In the genomic region with DNA sequence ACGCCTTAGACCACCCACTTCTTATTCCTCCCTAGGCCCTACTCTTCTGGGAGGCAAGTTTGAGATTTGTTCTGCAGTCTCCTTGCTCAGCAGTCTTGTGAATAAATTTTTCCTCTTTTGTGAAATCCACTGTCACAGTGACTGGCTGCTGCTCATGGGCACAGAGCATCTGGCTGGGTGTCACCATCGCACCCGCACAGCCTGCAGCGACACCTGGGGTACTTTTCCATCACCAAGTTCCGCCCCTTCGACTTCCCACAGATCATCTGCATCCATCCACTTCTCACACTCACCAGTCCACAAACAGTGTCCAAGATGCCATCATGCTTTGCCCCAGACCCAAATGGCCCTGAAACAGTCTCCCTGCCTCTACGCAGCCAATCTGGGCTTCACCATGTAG, we compare ENCODE assay signal across 1 cellular context.
TF ChIP-seq lines count a peak whose summit lies in the region.

No MANE protein-coding gene starts in this region.

TF ChIP-seq in WTC11, 78 proteins besides CTCF, POLR2A, EP300 and RAD21 (continued from another document):
- TF ChIP-seq, protein P1, sequence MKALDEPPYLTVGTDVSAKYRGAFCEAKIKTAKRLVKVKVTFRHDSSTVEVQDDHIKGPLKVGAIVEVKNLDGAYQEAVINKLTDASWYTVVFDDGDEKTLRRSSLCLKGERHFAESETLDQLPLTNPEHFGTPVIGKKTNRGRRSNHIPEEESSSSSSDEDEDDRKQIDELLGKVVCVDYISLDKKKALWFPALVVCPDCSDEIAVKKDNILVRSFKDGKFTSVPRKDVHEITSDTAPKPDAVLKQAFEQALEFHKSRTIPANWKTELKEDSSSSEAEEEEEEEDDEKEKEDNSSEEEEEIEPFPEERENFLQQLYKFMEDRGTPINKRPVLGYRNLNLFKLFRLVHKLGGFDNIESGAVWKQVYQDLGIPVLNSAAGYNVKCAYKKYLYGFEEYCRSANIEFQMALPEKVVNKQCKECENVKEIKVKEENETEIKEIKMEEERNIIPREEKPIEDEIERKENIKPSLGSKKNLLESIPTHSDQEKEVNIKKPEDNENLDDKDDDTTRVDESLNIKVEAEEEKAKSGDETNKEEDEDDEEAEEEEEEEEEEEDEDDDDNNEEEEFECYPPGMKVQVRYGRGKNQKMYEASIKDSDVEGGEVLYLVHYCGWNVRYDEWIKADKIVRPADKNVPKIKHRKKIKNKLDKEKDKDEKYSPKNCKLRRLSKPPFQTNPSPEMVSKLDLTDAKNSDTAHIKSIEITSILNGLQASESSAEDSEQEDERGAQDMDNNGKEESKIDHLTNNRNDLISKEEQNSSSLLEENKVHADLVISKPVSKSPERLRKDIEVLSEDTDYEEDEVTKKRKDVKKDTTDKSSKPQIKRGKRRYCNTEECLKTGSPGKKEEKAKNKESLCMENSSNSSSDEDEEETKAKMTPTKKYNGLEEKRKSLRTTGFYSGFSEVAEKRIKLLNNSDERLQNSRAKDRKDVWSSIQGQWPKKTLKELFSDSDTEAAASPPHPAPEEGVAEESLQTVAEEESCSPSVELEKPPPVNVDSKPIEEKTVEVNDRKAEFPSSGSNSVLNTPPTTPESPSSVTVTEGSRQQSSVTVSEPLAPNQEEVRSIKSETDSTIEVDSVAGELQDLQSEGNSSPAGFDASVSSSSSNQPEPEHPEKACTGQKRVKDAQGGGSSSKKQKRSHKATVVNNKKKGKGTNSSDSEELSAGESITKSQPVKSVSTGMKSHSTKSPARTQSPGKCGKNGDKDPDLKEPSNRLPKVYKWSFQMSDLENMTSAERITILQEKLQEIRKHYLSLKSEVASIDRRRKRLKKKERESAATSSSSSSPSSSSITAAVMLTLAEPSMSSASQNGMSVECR (CRISPR knock-in tag; IDR thresholded peaks at IDR 0.05; ENCODE audit: borderline replicate concordance) = 0 out of 2 replicates have a peak, but pooled peaks have one; percentile 54
- TF ChIP-seq, protein P2, sequence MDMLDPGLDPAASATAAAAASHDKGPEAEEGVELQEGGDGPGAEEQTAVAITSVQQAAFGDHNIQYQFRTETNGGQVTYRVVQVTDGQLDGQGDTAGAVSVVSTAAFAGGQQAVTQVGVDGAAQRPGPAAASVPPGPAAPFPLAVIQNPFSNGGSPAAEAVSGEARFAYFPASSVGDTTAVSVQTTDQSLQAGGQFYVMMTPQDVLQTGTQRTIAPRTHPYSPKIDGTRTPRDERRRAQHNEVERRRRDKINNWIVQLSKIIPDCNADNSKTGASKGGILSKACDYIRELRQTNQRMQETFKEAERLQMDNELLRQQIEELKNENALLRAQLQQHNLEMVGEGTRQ (CRISPR knock-in tag; IDR thresholded peaks at IDR 0.05) = no peak
